9 cellular contexts compared by ENCODE assay signal in genomic region chr22:36860821-36861659, GRCh38. TPM values are rescaled to one million over a fixed set of nuclear protein-coding genes. Genes with fewer than 3 reads are reported as not detected.
DNase-seq lines count a peak whose midpoint lies in the region; ATAC-seq, FAIRE-seq and TF ChIP-seq lines count a peak whose summit lies in the region.
"Had no signal": no experiment of that assay in that cellular context is flagged by ENCODE, and none has a peak within 500 bp of the region (broad histone marks: within the 10 kb centered on the region; RNA-seq: fewer than 3 reads in every experiment).

Gene NCF4, plus strand, starts transcription at chr22:36861006. Its CDS starts 166 bp downstream, at chr22:36861172.

- POLR2A ChIA-PET in CD8-positive, alpha-beta memory T cell (lab: Charles Lee): no interaction called here

- peak in 1 of 5 donors; percentile 20 for DNase-seq in CD8-positive, alpha-beta memory T cell
- peak; percentile 88 for DNase-seq in activated CD8-positive, alpha-beta memory T cell treated with anti-CD3 and anti-CD28 coated beads, Interleukin-2, amount 10 ng/mL, durations not matched to agents 7 days and 5 days
- DNase-seq in kidney (peak; percentile 81), stomach (peak; percentile 57), BE2C (no peak), kidney tubule cell (ENCODE audit: low spot score) (no peak)

- H3K9ac ChIP-seq in kidney (ENCODE audit: low read length in 2 of 2): peak within 1 kb of the TSS in 1 of 2 donors; percentile 23

- H3K27ac Mint-ChIP-seq in CD8-positive, alpha-beta memory T cell: peak within 1 kb of the TSS; percentile 10 to 84 (median 54)
- H3K27ac Mint-ChIP-seq in activated CD8-positive, alpha-beta memory T cell treated with anti-CD3 and anti-CD28 coated beads, Interleukin-2, amount 10 ng/mL, durations not matched to agents 7 days and 5 days: peak within 1 kb of the TSS; percentile 98

- H3K27me3 Mint-ChIP-seq in CD8-positive, alpha-beta memory T cell: peaks cover 1 to 5% of the 10 kb centered on the region in 2 donors
- H3K27me3 Mint-ChIP-seq in activated CD8-positive, alpha-beta memory T cell treated with anti-CD3 and anti-CD28 coated beads, Interleukin-2, amount 10 ng/mL, durations not matched to agents 7 days and 5 days: no peaks in the 10 kb centered on the region

- H3K4me3 Mint-ChIP-seq in CD8-positive, alpha-beta memory T cell: peak within 1 kb of the TSS; percentile 24 to 66 (median 61)
- peak within 1 kb of the TSS; percentile 70 for H3K4me3 Mint-ChIP-seq in activated CD8-positive, alpha-beta memory T cell treated with anti-CD3 and anti-CD28 coated beads, Interleukin-2, amount 10 ng/mL, durations not matched to agents 7 days and 5 days

- intact Hi-C loops in kidney (cut with DNase I): no loop called here
- intact Hi-C loops in stomach (cut with DNase I; ENCODE audit: low total_unique reads): no loop called here

- FAIRE-seq in kidney (lab: Jason Lieb, UNC): no peak

- H3K36me3 ChIP-seq in CD8-positive, alpha-beta memory T cell (ENCODE audit: insufficient read depth, low read length): no peaks in the 10 kb centered on the region
- H3K36me3 ChIP-seq in kidney (ENCODE audit: control insufficient read depth in 1 of 2, insufficient read depth in 2 of 2, low read length in 2 of 2) (no peaks in the 10 kb centered on the region), stomach (no peaks in the 10 kb centered on the region), BE2C (no peaks in the 10 kb centered on the region)
- H3K36me3 ChIP-seq: cardiac muscle cell had no signal

- no peaks in the 10 kb centered on the region for H3K27me3 ChIP-seq in CD8-positive, alpha-beta memory T cell (ENCODE audit: insufficient read depth, low read length, poor library complexity, severe bottlenecking)
- peaks cover 0 to 20% (median 0%) of the 10 kb centered on the region in 3 donors for H3K27me3 ChIP-seq in stomach
- H3K27me3 ChIP-seq in BE2C: peaks cover 12% of the 10 kb centered on the region

- peaks cover 15 to 24% (median 24%) of the 10 kb centered on the region in 3 donors for H3K4me1 Mint-ChIP-seq in CD8-positive, alpha-beta memory T cell
- peaks cover 95% of the 10 kb centered on the region for H3K4me1 Mint-ChIP-seq in activated CD8-positive, alpha-beta memory T cell treated with anti-CD3 and anti-CD28 coated beads, Interleukin-2, amount 10 ng/mL, durations not matched to agents 7 days and 5 days

- peak; percentile 61 for ATAC-seq in GM19455 (IDR thresholded peaks at IDR 0.05; ENCODE audit: unreplicated experiment)
- ATAC-seq in HG03520 (IDR thresholded peaks at IDR 0.05; ENCODE audit: unreplicated experiment): peak; percentile 50
- peak; percentile 83 for ATAC-seq in activated CD8-positive, alpha-beta memory T cell treated with anti-CD3 and anti-CD28 coated beads, Interleukin-2, amount 10 ng/mL, durations not matched to agents 7 days and 5 days

- TF ChIP-seq POLR2A in stomach (IDR thresholded peaks at IDR 0.05): no peak

- H3K4me3 ChIP-seq in CD8-positive, alpha-beta memory T cell (ENCODE audit: low read length): peak within 1 kb of the TSS; percentile 15
- no peak within 1 kb of the TSS for H3K4me3 ChIP-seq in kidney (ENCODE audit: low read length in 2 of 2)
- peak within 1 kb of the TSS; percentile 1 to 32 (median 28) for H3K4me3 ChIP-seq in stomach
- H3K4me3 ChIP-seq in BE2C (ENCODE audit: low read depth, low read length): no peak within 1 kb of the TSS
- H3K4me3 ChIP-seq: cardiac muscle cell had no signal

- TF ChIP-seq EP300 in stomach (IDR thresholded peaks at IDR 0.05): no peak

- CTCF ChIA-PET in CD8-positive, alpha-beta memory T cell (lab: Charles Lee): interaction anchor here (1.2 to 1.4 kb wide), 2 partner anchors 79 to 116 kb away, joined by 4 to 5 read pairs; no protein-coding TSS in a partner anchor
- CTCF ChIA-PET in activated CD8-positive, alpha-beta memory T cell treated with anti-CD3 and anti-CD28 coated beads, Interleukin-2, amount 10 ng/mL, durations not matched to agents 7 days and 5 days (lab: Charles Lee): interaction anchor here (0.6 to 13.6 kb wide), 13 partner anchors 8 to 118 kb away, joined by 3 to 229 read pairs (median 4); partner anchors contain the start of gene IFT27

- 48 to 62% (median 57%) methylated on average over 12 to 17 of the region's 17 CpGs for WGBS in stomach, 5 donors

- H3K9me3 ChIP-seq in CD8-positive, alpha-beta memory T cell (ENCODE audit: low read length): no peaks in the 10 kb centered on the region
- no peaks in the 10 kb centered on the region for H3K9me3 ChIP-seq in kidney (ENCODE audit: control insufficient read depth in 1 of 2, low read length in 2 of 2)
- no peaks in the 10 kb centered on the region for H3K9me3 ChIP-seq in stomach
- H3K9me3 ChIP-seq in BE2C: no peaks in the 10 kb centered on the region

- H3K9me3 Mint-ChIP-seq in CD8-positive, alpha-beta memory T cell: peaks cover 0 to 1% (median 0%) of the 10 kb centered on the region in 5 donors
- H3K9me3 Mint-ChIP-seq in activated CD8-positive, alpha-beta memory T cell treated with anti-CD3 and anti-CD28 coated beads, Interleukin-2, amount 10 ng/mL, durations not matched to agents 7 days and 5 days (ENCODE audit: low read depth): no peaks in the 10 kb centered on the region

- TF ChIP-seq CTCF in kidney (IDR thresholded peaks at IDR 0.05; ENCODE audit: borderline replicate concordance, extremely low read depth, insufficient read depth) (no peak), stomach (IDR thresholded peaks at IDR 0.05) (no peak), BE2C (IDR thresholded peaks at IDR 0.05; ENCODE audit: low read depth, low read length) (no peak)

- H3K36me3 Mint-ChIP-seq in CD8-positive, alpha-beta memory T cell: peaks cover 0 to 4% (median 2%) of the 10 kb centered on the region in 3 donors
- peaks cover 24% of the 10 kb centered on the region for H3K36me3 Mint-ChIP-seq in activated CD8-positive, alpha-beta memory T cell treated with anti-CD3 and anti-CD28 coated beads, Interleukin-2, amount 10 ng/mL, durations not matched to agents 7 days and 5 days

- H3K4me1 ChIP-seq in CD8-positive, alpha-beta memory T cell (ENCODE audit: insufficient read depth, low read length): peaks cover 5% of the 10 kb centered on the region
- H3K4me1 ChIP-seq in kidney (ENCODE audit: control insufficient read depth in 1 of 2, insufficient read depth in 1 of 2, low read depth in 1 of 2, low read length in 2 of 2): no peaks in the 10 kb centered on the region
- H3K4me1 ChIP-seq in stomach: peaks cover 0 to 24% (median 8%) of the 10 kb centered on the region in 4 donors
- H3K4me1 ChIP-seq in BE2C: peaks cover 1% of the 10 kb centered on the region; the same call in 1 of the 2 replicates

- peak within 1 kb of the TSS; percentile 24 for H3K27ac ChIP-seq in CD8-positive, alpha-beta memory T cell (ENCODE audit: low read depth, low read length)
- H3K27ac ChIP-seq in kidney (ENCODE audit: low read depth in 2 of 2, low read length in 2 of 2) (no peak within 1 kb of the TSS), stomach (peak within 1 kb of the TSS; percentile 32 to 84 (median 59))
- H3K27ac ChIP-seq: cardiac muscle cell had no signal

RNA-seq across cellular contexts. Expression of gene NCF4, which starts in this region (rescaled TPM):
- 1 to 10 TPM; 5.1 to 6.8 TPM for total RNA-seq in CD8-positive, alpha-beta memory T cell
- 6.6 TPM for polyA plus RNA-seq in CD8-positive, alpha-beta memory T cell
- 10 to 100 TPM; 59.7 to 77.9 TPM for total RNA-seq in activated CD8-positive, alpha-beta memory T cell treated with anti-CD3 and anti-CD28 coated beads, Interleukin-2, amount 10 ng/mL, durations not matched to agents 7 days and 5 days
- 19.4 TPM for total RNA-seq in kidney
- polyA plus RNA-seq in kidney (ENCODE audit: insufficient read depth, low read depth, low replicate concordance): 4.7 TPM
- total RNA-seq in stomach: 10 to 100 TPM in 1 of 5 donors, 1 to 10 TPM in 3, not detected in 1; 5.0 to 32.1 (median 6.8) TPM
- 10 to 100 TPM in 2 of 3 donors, 1 to 10 TPM in 1; 7.3 to 19.5 (median 16.3) TPM for polyA plus RNA-seq in stomach
- not detected for polyA plus RNA-seq in BE2C (2012; ENCODE audit: insufficient read depth, insufficient read length, low read depth)
- total RNA-seq: cardiac muscle cell had no signal
- polyA plus RNA-seq: cardiac muscle cell had no signal

Comparison
In these comparisons a context has a peak if more than half of its experiments do, and no peak if none do; other contexts are left out.
1. DNase-seq: peak in activated CD8-positive, alpha-beta memory T cell treated with anti-CD3 and anti-CD28 coated beads, Interleukin-2, amount 10 ng/mL, durations not matched to agents 7 days and 5 days (single experiment), kidney (single experiment) and stomach (single experiment); none in BE2C (single experiment) and kidney tubule cell (single experiment).
2. H3K27ac ChIP-seq: peak in CD8-positive, alpha-beta memory T cell (single experiment) and stomach (5 of 5); none in kidney (0 of 2).
3. H3K4me3 ChIP-seq: peak in CD8-positive, alpha-beta memory T cell (single experiment) and stomach (4 of 4); none in kidney (0 of 2) and BE2C (single experiment).
4. Peak in every context shown above with its lines, with median percentiles within 50 percentile points of each other: ATAC-seq.